18 cellular contexts compared by ENCODE assay signal in genomic region chr11:130550984-130551383, GRCh38.
DNase-seq lines count a peak whose midpoint lies in the region; ATAC-seq, FAIRE-seq and TF ChIP-seq lines count a peak whose summit lies in the region.
"Had no signal": no experiment of that assay in that cellular context is flagged by ENCODE, and none has a peak within 500 bp of the region (broad histone marks: within the 10 kb centered on the region; RNA-seq: fewer than 3 reads in every experiment).

No MANE protein-coding gene starts in this region.

- no peak overlapping the region for H3K18ac ChIP-seq in IMR-90 (ENCODE audit: low read depth, low read length)

- RAD21 ChIA-PET in GM12878 (lab: Charles Lee; ENCODE audit: unreplicated experiment): no interaction called here

- TF ChIP-seq CTCF in left ventricle myocardium inferior (IDR thresholded peaks at IDR 0.05; ENCODE audit: borderline replicate concordance) (no peak), IMR-90 (conservative IDR thresholded peaks at IDR 0.05; ENCODE audit: low read depth, low read length) (no peak), GM12878 (IDR thresholded peaks at IDR 0.05 in 2 of 3, conservative IDR thresholded peaks at IDR 0.05 in 1 of 3; ENCODE audit: control insufficient read depth in 2 of 3, extremely low read depth in 1 of 3, insufficient read depth in 1 of 3, low read depth in 3 of 3, low read length in 3 of 3) (no peak)

- H4K5ac ChIP-seq in IMR-90 (ENCODE audit: low read depth, low read length): no peak overlapping the region; the same call in 1 of the 2 replicates

- TF ChIP-seq RAD21 in IMR-90 (IDR thresholded peaks at IDR 0.05; ENCODE audit: low read length) (no peak), GM12878 (IDR thresholded peaks at IDR 0.05; ENCODE audit: insufficient read depth, low read depth, low read length) (no peak)

- no peak overlapping the region for H2BK5ac ChIP-seq in IMR-90 (ENCODE audit: low read depth, low read length, poor library complexity, severe bottlenecking)

- SMC1A ChIA-PET in GM12878 (lab: Charles Lee; ENCODE audit: uncharacterized antibody, unreplicated experiment): no interaction called here

- H3K23ac ChIP-seq in IMR-90 (ENCODE audit: low read depth, low read length): no peak overlapping the region

- no peak overlapping the region for H3K4ac ChIP-seq in IMR-90 (ENCODE audit: low read depth, low read length)

- FAIRE-seq in GM12878 (lab: Jason Lieb, UNC): no peak
- FAIRE-seq: G401.6, H54 had no signal

- CTCF ChIA-PET in IMR-90 (lab: Yijun Ruan, JAX): no interaction called here
- CTCF ChIA-PET in GM12878 (lab: Yijun Ruan, JAX): no interaction called here

- no peak for TF ChIP-seq POLR2A in IMR-90 (IDR thresholded peaks at IDR 0.05; ENCODE audit: low read depth, low read length)
- TF ChIP-seq POLR2A in GM12878 (IDR thresholded peaks at IDR 0.05; ENCODE audit: low read depth, low read length): no peak

- H3K9me3 ChIP-seq in left ventricle myocardium inferior (replicated peaks) (no peaks in the 10 kb centered on the region), IMR-90 (ENCODE audit: control insufficient read depth, insufficient read depth, low read length) (no peaks in the 10 kb centered on the region), GM12878 (replicated peaks; ENCODE audit: control insufficient read depth, insufficient read depth, low read length) (no peaks in the 10 kb centered on the region), HAP-1 (no peaks in the 10 kb centered on the region)
- H3K9me3 ChIP-seq: BLaER1 had no signal

- H3K9ac ChIP-seq in IMR-90 (ENCODE audit: low read depth, low read length): no peak overlapping the region
- no peak overlapping the region for H3K9ac ChIP-seq in GM12878 (ENCODE audit: control insufficient read depth, insufficient read depth, low read length)
- H3K9ac ChIP-seq: BLaER1, GM23248 had no signal

- POLR2A ChIA-PET in IMR-90 (lab: Charles Lee; ENCODE audit: unreplicated experiment): no interaction called here
- POLR2A ChIA-PET in GM12878 (lab: Charles Lee): no interaction called here

- peaks cover 3% of the 10 kb centered on the region; the same call in 1 of the 2 replicates for H3K9me1 ChIP-seq in IMR-90 (ENCODE audit: insufficient read depth, low read length)

- H4K91ac ChIP-seq in IMR-90 (ENCODE audit: insufficient read depth, low read depth, low read length): no peak overlapping the region

- no peak overlapping the region for H3K56ac ChIP-seq in IMR-90 (ENCODE audit: extremely low read depth, insufficient read depth, low read length)

- dilution Hi-C loops in IMR-90 (cut with HindIII; ENCODE audit: low sequenced_read_pairs, unreplicated experiment): no loop called here

- H3K4me1 ChIP-seq in left ventricle myocardium inferior: peaks cover 16% of the 10 kb centered on the region
- H3K4me1 ChIP-seq in IMR-90 (ENCODE audit: control insufficient read depth, insufficient read depth, low read length): peaks cover 15% of the 10 kb centered on the region
- no peaks in the 10 kb centered on the region for H3K4me1 ChIP-seq in GM12878 (ENCODE audit: control insufficient read depth, insufficient read depth, low read length)
- H3K4me1 ChIP-seq in HAP-1: no peaks in the 10 kb centered on the region
- H3K4me1 ChIP-seq: BLaER1 had no signal

- H2AK5ac ChIP-seq in IMR-90 (ENCODE audit: low read depth, low read length): no peak overlapping the region

- no peak for TF ChIP-seq EP300 in GM12878 (IDR thresholded peaks at IDR 0.05; ENCODE audit: borderline replicate concordance in 1 of 2, control insufficient read depth in 1 of 2, low read depth in 2 of 2, low read length in 2 of 2)

- no peak overlapping the region for H2BK20ac ChIP-seq in IMR-90 (ENCODE audit: low read depth, low read length)

- H2AK9ac ChIP-seq in IMR-90 (replicated peaks; ENCODE audit: low read depth, low read length, poor library complexity): no peak overlapping the region

- ATAC-seq in Right ventricle myocardium superior (ENCODE audit: poor library complexity) (peak; percentile 23), IMR-90 (ENCODE audit: low read depth) (no peak), GM12878 (no peak; the same call in 2 of the 3 replicates), GM19023 (IDR thresholded peaks at IDR 0.05; ENCODE audit: unreplicated experiment) (no peak)

- no peak for DNase-seq in Right ventricle myocardium superior
- no peak for DNase-seq in left ventricle myocardium inferior
- no peak for DNase-seq in IMR-90
- no peak for DNase-seq in GM12878 (ENCODE audit: low read depth, low spot score)
- DNase-seq in activated naive CD4-positive, alpha-beta T cell treated with Interleukin-2 at 50 U/mL for 16 hours: no peak
- DNase-seq in HAP-1 (ENCODE audit: low spot score in 2 of 2): no peak
- DNase-seq: 8988T; AML-193; CD4-positive, alpha-beta T cell; DMS153; DMS79 treated with DMSO at 0.1 percent for 48 hours; EL; KBM-7 had no signal

- H2BK120ac ChIP-seq in IMR-90 (ENCODE audit: low read depth, low read length): no peak overlapping the region

- H3K27me3 ChIP-seq in left ventricle myocardium inferior (ENCODE audit: low read depth) (no peaks in the 10 kb centered on the region), IMR-90 (ENCODE audit: control insufficient read depth, insufficient read depth, low read length) (no peaks in the 10 kb centered on the region; the same call in 1 of the 2 replicates), GM12878 (replicated peaks in 1 of 2; ENCODE audit: control insufficient read depth in 2 of 2, insufficient read depth in 2 of 2, low read length in 1 of 2) (peaks cover 0 to 1% of the 10 kb centered on the region in 2 experiments; a peak in 1 of 4 replicates), HAP-1 (ENCODE audit: low read depth) (no peaks in the 10 kb centered on the region)
- H3K27me3 ChIP-seq: BLaER1 had no signal

- H4K20me1 ChIP-seq in IMR-90 (ENCODE audit: insufficient read depth, low read length): peaks cover 4% of the 10 kb centered on the region; the same call in 1 of the 2 replicates
- no peaks in the 10 kb centered on the region for H4K20me1 ChIP-seq in GM12878 (ENCODE audit: control insufficient read depth, insufficient read depth)
- H4K20me1 ChIP-seq: BLaER1 had no signal

- in situ Hi-C loops in IMR-90 (cut with MboI; ENCODE audit: low sequenced_read_pairs): no loop called here
- in situ Hi-C loops in GM12878 (cut with MboI): no loop called here
- in situ Hi-C loops in HAP-1 (cut with MboI; ENCODE audit: low sequenced_read_pairs): no loop called here

- H3K27ac ChIP-seq in left ventricle myocardium inferior (replicated peaks) (no peak overlapping the region), IMR-90 (ENCODE audit: insufficient read depth, low read length) (no peak overlapping the region), GM12878 (ENCODE audit: control insufficient read depth, insufficient read depth) (no peak overlapping the region)
- H3K27ac ChIP-seq: BLaER1, GM23248 had no signal

- intact Hi-C loops in Right ventricle myocardium superior (cut with DNase I) (no loop called here), left ventricle myocardium inferior (cut with micrococcal nuclease) (no loop called here), IMR-90 (cut with micrococcal nuclease) (no loop called here), GM12878 (cut with micrococcal nuclease; ENCODE audit: unreplicated experiment) (no loop called here)

- no peaks in the 10 kb centered on the region for H3K79me1 ChIP-seq in IMR-90 (ENCODE audit: low read depth in 1 of 2, low read length in 2 of 2)

- H3K36me3 ChIP-seq in left ventricle myocardium inferior (no peaks in the 10 kb centered on the region), IMR-90 (ENCODE audit: control insufficient read depth, insufficient read depth, low read length) (no peaks in the 10 kb centered on the region), GM12878 (ENCODE audit: control insufficient read depth in 2 of 2, insufficient read depth in 2 of 2, low read length in 1 of 2) (no peaks in the 10 kb centered on the region), HAP-1 (replicated peaks) (no peaks in the 10 kb centered on the region)
- H3K36me3 ChIP-seq: BLaER1 had no signal

- no peak overlapping the region for H3K14ac ChIP-seq in IMR-90 (replicated peaks; ENCODE audit: low read depth, low read length)

- 0 out of 3 replicates have a peak overlapping the region, but pooled peaks have one; percentile 13 for H2BK15ac ChIP-seq in IMR-90 (ENCODE audit: low read depth, low read length)

- H3K4me3 ChIP-seq in left ventricle myocardium inferior: no peak overlapping the region
- no peak overlapping the region for H3K4me3 ChIP-seq in IMR-90 (ENCODE audit: insufficient read depth, low read depth, low read length)
- H3K4me3 ChIP-seq in GM12878: no peak overlapping the region
- no peak overlapping the region for H3K4me3 ChIP-seq in HAP-1
- H3K4me3 ChIP-seq: BLaER1, GM23248 had no signal

- H3K79me2 ChIP-seq in GM12878 (ENCODE audit: control insufficient read depth, insufficient read depth, low read length): no peaks in the 10 kb centered on the region

- BruUV-seq in IMR-90 (replicated peaks; lab: Mats Ljungman, UMichigan) (no TSS peak), GM12878 (replicated peaks; lab: Mats Ljungman, UMichigan) (no TSS peak)

- H3K4me2 ChIP-seq in IMR-90 (ENCODE audit: low read depth, low read length) (no peak overlapping the region), GM12878 (ENCODE audit: control insufficient read depth, insufficient read depth) (no peak overlapping the region)
- H3K4me2 ChIP-seq: BLaER1 had no signal

- no CpG with 5 or more reads among the region's 4 CpGs for WGBS in IMR-90 (ENCODE audit: extremely low coverage in 2 of 2, insufficient read length in 1 of 2), 2 experiments
- 2% methylated on average over 4 of the region's 4 CpGs for WGBS in GM12878 (ENCODE audit: insufficient coverage, insufficient replicate concordance, low lambda C conversion rate, missing lambda C conversion rate)

- H4K8ac ChIP-seq in IMR-90 (ENCODE audit: low read depth in 2 of 2, low read length in 2 of 2): no peak overlapping the region

- H2AFZ ChIP-seq in IMR-90 (replicated peaks; ENCODE audit: low read length, poor library complexity) (no peak overlapping the region), GM12878 (ENCODE audit: control insufficient read depth, low read depth, low read length) (no peak overlapping the region)
- H2AFZ ChIP-seq: GM23248 had no signal

TF ChIP-seq in IMR-90, 13 proteins besides CTCF, POLR2A, EP300 and RAD21:
- TF ChIP-seq NFE2L2 (IDR thresholded peaks at IDR 0.05; ENCODE audit: low read depth, low read length): no peak

TF ChIP-seq in GM12878, 131 proteins besides CTCF, POLR2A, EP300 and RAD21:
- TF ChIP-seq MTA2 (IDR thresholded peaks at IDR 0.05; ENCODE audit: low read depth) (peak; percentile 40; the same call in 1 of the 2 replicates), SPI1 (IDR thresholded peaks at IDR 0.05; ENCODE audit: borderline replicate concordance, insufficient read depth, low read depth, low read length) (peak; percentile 66; the same call in 1 of the 2 replicates), IKZF2 (IDR thresholded peaks at IDR 0.05) (peak; percentile 42; a peak in 3 of 4 replicates), IKZF1 (conservative IDR thresholded peaks at IDR 0.05) (peak; percentile 30; the same call in 1 of the 2 replicates), ZZZ3 (IDR thresholded peaks at IDR 0.05; ENCODE audit: control insufficient read depth, insufficient read length, low read depth) (no peak)
